Comparison of ENCODE assay signal across 22 cellular contexts in genomic region chr3:193943200-193943599, GRCh38.
A peak's percentile ranks its signal among the peaks of the same experiment; 100 is the strongest.
DNase-seq lines count a peak whose midpoint lies in the region; TF ChIP-seq lines count a peak whose summit lies in the region.
"Had no signal": no experiment of that assay in that cellular context is flagged by ENCODE, and none has a peak within 500 bp of the region (broad histone marks: within the 10 kb centered on the region; RNA-seq: fewer than 3 reads in every experiment).

No MANE protein-coding gene starts in this region.

- no peak overlapping the region for H2BK12ac ChIP-seq in H9 (ENCODE audit: insufficient read length, low read depth, low read length)

- H2BK15ac ChIP-seq in H9 (ENCODE audit: low read depth, low read length), result no peak overlapping the region

- TF ChIP-seq POLR2A in ovary (IDR thresholded peaks at IDR 0.05), result no peak

- H3K36me3 ChIP-seq in ovary (no peaks in the 10 kb centered on the region), colonic mucosa (no peaks in the 10 kb centered on the region)
- H3K36me3 ChIP-seq: gastrocnemius medialis, Peyer's patch, SJSA1, WERI-Rb-1 had no signal

- H3K27ac Mint-ChIP-seq in H9, result peak overlapping the region in 2 of 3 experiments; percentile 67 to 86; a peak in 3 of 7 replicates
- H3K27ac Mint-ChIP-seq in glutamatergic neuron (ENCODE audit: unreplicated experiment), result no peak overlapping the region
- H3K27ac Mint-ChIP-seq in activated T-cell treated with anti-CD3 and anti-CD28 coated beads, Interleukin-2, amount 50 U/mL, for 24 hours, result no peak overlapping the region
- H3K27ac Mint-ChIP-seq: activated naive CD8-positive, alpha-beta T cell treated with anti-CD3 and anti-CD28 coated beads, Interleukin-2, amount 10 ng/mL, durations not matched to agents 7 days and 5 days; CD4-positive, CD25-positive, alpha-beta regulatory T cell; mesothelial cell of epicardium; natural killer cell treated with Interleukin-12 subunit alpha and Interleukin-12 subunit beta and Interleukin-15 and Interleukin-18, amount 100 ng/mL, for 72 hours; T-helper 1 cell treated with Interleukin-12 subunit alpha and Interleukin-12 subunit beta and Interleukin-4 antibody, amounts not matched to agents 30 μg/mL and 1 μg/mL, for 36 hours had no signal

- H3K9me3 ChIP-seq in H9 (ENCODE audit: control insufficient read depth, low read depth, low read length) (no peaks in the 10 kb centered on the region), ovary (no peaks in the 10 kb centered on the region), colonic mucosa (no peaks in the 10 kb centered on the region)
- H3K9me3 ChIP-seq: body of pancreas, gastrocnemius medialis, Peyer's patch, SJSA1 had no signal

- H3K27me3 ChIP-seq in H9 (ENCODE audit: insufficient read depth, low read length), result peaks cover 5% of the 10 kb centered on the region
- H3K27me3 ChIP-seq in ovary, result no peaks in the 10 kb centered on the region
- H3K27me3 ChIP-seq in colonic mucosa, result no peaks in the 10 kb centered on the region
- H3K27me3 ChIP-seq: body of pancreas, gastrocnemius medialis, Peyer's patch, SJSA1 had no signal

- no peak overlapping the region for H3K4ac ChIP-seq in H9 (ENCODE audit: low read depth, low read length)

- no peak overlapping the region for H4K91ac ChIP-seq in H9 (ENCODE audit: insufficient read length, low read depth, low read length)

- H3K27me3 Mint-ChIP-seq in H9 (ENCODE audit: low read depth) (peaks cover 55% of the 10 kb centered on the region), glutamatergic neuron (ENCODE audit: unreplicated experiment) (peaks cover 2% of the 10 kb centered on the region)
- H3K27me3 Mint-ChIP-seq in activated T-cell treated with anti-CD3 and anti-CD28 coated beads, Interleukin-2, amount 50 U/mL, for 24 hours, result peaks cover 24% of the 10 kb centered on the region

- H4K5ac ChIP-seq in H9 (ENCODE audit: insufficient read length, low read depth, low read length), result no peak overlapping the region

- H2BK5ac ChIP-seq in H9 (ENCODE audit: insufficient read length, low read length), result no peak overlapping the region

- peaks cover 3% of the 10 kb centered on the region for H3K23me2 ChIP-seq in H9 (ENCODE audit: insufficient read length, low read depth, low read length, poor library complexity, severe bottlenecking)

- no peak overlapping the region for H4K8ac ChIP-seq in H9 (replicated peaks; ENCODE audit: insufficient read length, low read depth, low read length)

- H3K79me1 ChIP-seq in H9 (ENCODE audit: insufficient read depth, low read depth, low read length, poor library complexity, severe bottlenecking), result no peaks in the 10 kb centered on the region

- H3K4me2 ChIP-seq in H9 (ENCODE audit: insufficient read depth, insufficient read length, low read length), result no peak overlapping the region

- H2AFZ ChIP-seq in H9 (ENCODE audit: low read length), result no peak overlapping the region

- H3K9me3 Mint-ChIP-seq in H9 (no peaks in the 10 kb centered on the region), glutamatergic neuron (ENCODE audit: unreplicated experiment) (no peaks in the 10 kb centered on the region)
- H3K9me3 Mint-ChIP-seq in activated T-cell treated with anti-CD3 and anti-CD28 coated beads, Interleukin-2, amount 50 U/mL, for 24 hours, result no peaks in the 10 kb centered on the region
- H3K9me3 Mint-ChIP-seq: activated naive CD8-positive, alpha-beta T cell treated with anti-CD3 and anti-CD28 coated beads, Interleukin-2, amount 10 ng/mL, durations not matched to agents 7 days and 5 days; mesothelial cell of epicardium; natural killer cell treated with Interleukin-12 subunit alpha and Interleukin-12 subunit beta and Interleukin-15 and Interleukin-18, amount 100 ng/mL, for 72 hours; T-helper 1 cell treated with Interleukin-12 subunit alpha and Interleukin-12 subunit beta and Interleukin-4 antibody, amounts not matched to agents 30 μg/mL and 1 μg/mL, for 36 hours had no signal

- intact Hi-C loops in ovary (cut with DNase I), result no loop called here
- intact Hi-C loops in colonic mucosa (cut with DNase I), result no loop called here

- DNase-seq in H9 (peak; percentile 72), NCI-H69 (lab: John Stamatoyannopoulos, UW) (peak; percentile 66), iPS-NIHi11 (ENCODE audit: low spot score) (peak; percentile 43), ovary (peak in 3 of 5 donors; percentile 13 to 42 (median 31)), glutamatergic neuron (no peak), colonic mucosa (no peak)
- DNase-seq in activated T-cell treated with anti-CD3 and anti-CD28 coated beads, Interleukin-2, amount 50 U/mL, for 24 hours, result no peak
- DNase-seq: activated CD8-positive, alpha-beta memory T cell treated with anti-CD3 and anti-CD28 coated beads, Interleukin-2, amount 50 U/mL, for 4 hours; activated naive CD8-positive, alpha-beta T cell treated with anti-CD3 and anti-CD28 coated beads, Interleukin-2, amount 10 ng/mL, durations not matched to agents 7 days and 5 days; body of pancreas; CD4-positive, CD25-positive, alpha-beta regulatory T cell; effector memory CD4-positive, alpha-beta T cell; gastrocnemius medialis; MV-4-11; NCI-H1694 treated with DMSO at 0.1 percent for 48 hours; NCI-H446; Peyer's patch; WERI-Rb-1 had no signal

- H3K4me3 ChIP-seq in ovary (no peak overlapping the region), colonic mucosa (no peak overlapping the region)
- H3K4me3 ChIP-seq: body of pancreas, gastrocnemius medialis, Peyer's patch, SJSA1 had no signal

- H3K4me1 Mint-ChIP-seq in H9, result peaks cover 69 to 78% of the 10 kb centered on the region in 2 experiments
- H3K4me1 Mint-ChIP-seq in glutamatergic neuron (ENCODE audit: low read depth, unreplicated experiment), result peaks cover 2% of the 10 kb centered on the region
- H3K4me1 Mint-ChIP-seq in activated T-cell treated with anti-CD3 and anti-CD28 coated beads, Interleukin-2, amount 50 U/mL, for 24 hours (ENCODE audit: low read depth), result no peaks in the 10 kb centered on the region
- H3K4me1 Mint-ChIP-seq: activated naive CD8-positive, alpha-beta T cell treated with anti-CD3 and anti-CD28 coated beads, Interleukin-2, amount 10 ng/mL, durations not matched to agents 7 days and 5 days; CD4-positive, CD25-positive, alpha-beta regulatory T cell had no signal

- peaks cover 35% of the 10 kb centered on the region for H3K4me1 ChIP-seq in H9 (ENCODE audit: insufficient read depth, low read length)
- no peaks in the 10 kb centered on the region for H3K4me1 ChIP-seq in ovary (ENCODE audit: insufficient read depth)
- H3K4me1 ChIP-seq in colonic mucosa, result no peaks in the 10 kb centered on the region
- H3K4me1 ChIP-seq: body of pancreas, gastrocnemius medialis had no signal

- no peak for TF ChIP-seq CTCF in H9 (conservative IDR thresholded peaks at IDR 0.05)
- no peak for TF ChIP-seq CTCF in ovary (IDR thresholded peaks at IDR 0.05)
- no peak for TF ChIP-seq CTCF in glutamatergic neuron (IDR thresholded peaks at IDR 0.05; ENCODE audit: partially characterized antibody, unreplicated experiment)
- TF ChIP-seq CTCF in colonic mucosa (IDR thresholded peaks at IDR 0.05), result no peak

- H3K18ac ChIP-seq in H9 (ENCODE audit: insufficient read length, low read depth, low read length), result no peak overlapping the region

- no peak for TF ChIP-seq EP300 in ovary (IDR thresholded peaks at IDR 0.05)

- H3K27ac ChIP-seq in H9 (ENCODE audit: insufficient read length, low read depth, low read length) (no peak overlapping the region), ovary (no peak overlapping the region), colonic mucosa (no peak overlapping the region)
- H3K27ac ChIP-seq: body of pancreas, gastrocnemius medialis, Peyer's patch, SJSA1, WERI-Rb-1 had no signal

- no peak overlapping the region for H3K23ac ChIP-seq in H9 (ENCODE audit: insufficient read length, low read depth, low read length)

- no peak overlapping the region for H3K56ac ChIP-seq in H9 (ENCODE audit: insufficient read length, low read depth, low read length)

- H2AK5ac ChIP-seq in H9 (ENCODE audit: insufficient read length, low read length), result no peak overlapping the region

- H3K4me3 Mint-ChIP-seq in H9, result no peak overlapping the region
- H3K4me3 Mint-ChIP-seq in glutamatergic neuron (ENCODE audit: unreplicated experiment), result no peak overlapping the region
- no peak overlapping the region for H3K4me3 Mint-ChIP-seq in activated T-cell treated with anti-CD3 and anti-CD28 coated beads, Interleukin-2, amount 50 U/mL, for 24 hours
- H3K4me3 Mint-ChIP-seq: activated naive CD8-positive, alpha-beta T cell treated with anti-CD3 and anti-CD28 coated beads, Interleukin-2, amount 10 ng/mL, durations not matched to agents 7 days and 5 days; CD4-positive, CD25-positive, alpha-beta regulatory T cell; mesothelial cell of epicardium; natural killer cell treated with Interleukin-12 subunit alpha and Interleukin-12 subunit beta and Interleukin-15 and Interleukin-18, amount 100 ng/mL, for 72 hours; T-helper 1 cell treated with Interleukin-12 subunit alpha and Interleukin-12 subunit beta and Interleukin-4 antibody, amounts not matched to agents 30 μg/mL and 1 μg/mL, for 36 hours had no signal

- no peak overlapping the region for H3T11ph ChIP-seq in H9 (ENCODE audit: low read length)

- H3K79me2 ChIP-seq in H9 (ENCODE audit: insufficient read depth, low read length), result 0 out of 2 replicates have a peak, but pooled peaks cover 2% of the 10 kb centered on the region

- no peaks in the 10 kb centered on the region for H3K36me3 Mint-ChIP-seq in H9 (ENCODE audit: insufficient read depth in 1 of 3, low read depth in 3 of 3)
- H3K36me3 Mint-ChIP-seq in glutamatergic neuron (ENCODE audit: unreplicated experiment), result no peaks in the 10 kb centered on the region
- no peaks in the 10 kb centered on the region for H3K36me3 Mint-ChIP-seq in activated T-cell treated with anti-CD3 and anti-CD28 coated beads, Interleukin-2, amount 50 U/mL, for 24 hours (ENCODE audit: low read depth)
- H3K36me3 Mint-ChIP-seq: activated naive CD8-positive, alpha-beta T cell treated with anti-CD3 and anti-CD28 coated beads, Interleukin-2, amount 10 ng/mL, durations not matched to agents 7 days and 5 days; CD4-positive, CD25-positive, alpha-beta regulatory T cell; mesothelial cell of epicardium; natural killer cell treated with Interleukin-12 subunit alpha and Interleukin-12 subunit beta and Interleukin-15 and Interleukin-18, amount 100 ng/mL, for 72 hours had no signal

- H3K14ac ChIP-seq in H9 (ENCODE audit: insufficient read depth, low read length), result no peak overlapping the region

- WGBS in H9 (ENCODE audit: extremely low coverage, insufficient read length, low lambda C conversion rate), result no CpG with 5 or more reads among the region's 13 CpGs
- 50 to 63% (median 55%) methylated on average over 13 of the region's 13 CpGs for WGBS in ovary, 3 donors

- no peak overlapping the region for H2BK120ac ChIP-seq in H9 (ENCODE audit: low read depth, low read length, poor library complexity, severe bottlenecking)

- H3K9ac ChIP-seq in H9 (ENCODE audit: extremely low read depth, insufficient read length, low read length), result no peak overlapping the region
- no peak overlapping the region for H3K9ac ChIP-seq in colonic mucosa (ENCODE audit: low read depth in 2 of 2, low read length in 2 of 2)

- H4K20me1 ChIP-seq in H9 (ENCODE audit: control insufficient read depth, insufficient read depth, insufficient read length), result no peaks in the 10 kb centered on the region

- no peak overlapping the region for H2BK20ac ChIP-seq in H9 (ENCODE audit: low read depth, low read length, poor library complexity, severe bottlenecking)

Comparison
In these comparisons a context has a peak if more than half of its experiments do, and no peak if none do; other contexts are left out.
1. DNase-seq: peak in H9 (single experiment), NCI-H69 (single experiment), iPS-NIHi11 (single experiment) and ovary (3 of 5); none in glutamatergic neuron (single experiment), colonic mucosa (single experiment) and activated T-cell treated with anti-CD3 and anti-CD28 coated beads, Interleukin-2, amount 50 U/mL, for 24 hours (single experiment).
2. H3K27ac Mint-ChIP-seq: peak in H9 (2 of 3); none in glutamatergic neuron (single experiment) and activated T-cell treated with anti-CD3 and anti-CD28 coated beads, Interleukin-2, amount 50 U/mL, for 24 hours (single experiment).